19 cellular contexts compared by ENCODE assay signal in genomic region chr19:34319230-34319585, GRCh38. TPM values are rescaled to one million over a fixed set of nuclear protein-coding genes. Genes with fewer than 3 reads are reported as not detected.
A peak's percentile ranks its signal among the peaks of the same experiment; 100 is the strongest.
DNase-seq lines count a peak whose midpoint lies in the region; ATAC-seq, FAIRE-seq and TF ChIP-seq lines count a peak whose summit lies in the region.
"Had no signal": no experiment of that assay in that cellular context is flagged by ENCODE, and none has a peak within 500 bp of the region (broad histone marks: within the 10 kb centered on the region; RNA-seq: fewer than 3 reads in every experiment).

No MANE protein-coding gene starts in this region.

- peak; percentile 84 for FAIRE-seq in A549 (lab: Jason Lieb, UNC)
- FAIRE-seq: GM12892 had no signal

- no peak overlapping the region for H3K4me3 Mint-ChIP-seq in endothelial cell (ENCODE audit: unreplicated experiment)
- no peak overlapping the region for H3K4me3 Mint-ChIP-seq in nephron progenitor cell
- H3K4me3 Mint-ChIP-seq: activated naive CD8-positive, alpha-beta T cell treated with anti-CD3 and anti-CD28 coated beads for 36 hours; dendritic cell treated with granulocyte-macrophage colony-stimulating factor and Interleukin-4, amounts not matched to agents 40 ng/mL and 50 ng/mL, for 4 days had no signal

- no peaks in the 10 kb centered on the region for H3K9me3 ChIP-seq in A549
- no peaks in the 10 kb centered on the region for H3K9me3 ChIP-seq in WERI-Rb-1 (ENCODE audit: severe bottlenecking)
- H3K9me3 ChIP-seq: esophagus muscularis mucosa had no signal

- H3K36me3 Mint-ChIP-seq in endothelial cell (ENCODE audit: low read depth, unreplicated experiment) (peaks cover 26% of the 10 kb centered on the region), nephron progenitor cell (ENCODE audit: low read depth) (peaks cover 29% of the 10 kb centered on the region)

- WGBS in A549 (ENCODE audit: missing lambda C conversion rate): 89% methylated on average over 3 of the region's 3 CpGs

- TF ChIP-seq RAD21 in A549 (conservative IDR thresholded peaks at IDR 0.05 in 1 of 2, IDR thresholded peaks at IDR 0.05 in 1 of 2): no peak

- no peak overlapping the region for H3K4me2 ChIP-seq in A549

- no peak for TF ChIP-seq CTCF in A549 (IDR thresholded peaks at IDR 0.05)
- TF ChIP-seq CTCF in LNCaP clone FGC (IDR thresholded peaks at IDR 0.05; ENCODE audit: control insufficient read depth, extremely low read depth, insufficient read depth): no peak
- no peak for TF ChIP-seq CTCF in endothelial cell (IDR thresholded peaks at IDR 0.05; ENCODE audit: unreplicated experiment)
- TF ChIP-seq CTCF in nephron progenitor cell (IDR thresholded peaks at IDR 0.05): no peak
- TF ChIP-seq CTCF in WERI-Rb-1 (IDR thresholded peaks at IDR 0.05; ENCODE audit: low read depth, low read length): no peak

- POLR2A ChIA-PET in A549 (lab: Yijun Ruan, JAX): no interaction called here

- H3K27me3 Mint-ChIP-seq in endothelial cell (ENCODE audit: unreplicated experiment) (peaks cover 3% of the 10 kb centered on the region), nephron progenitor cell (ENCODE audit: low read depth, poor library complexity) (no peaks in the 10 kb centered on the region)
- H3K27me3 Mint-ChIP-seq: activated naive CD8-positive, alpha-beta T cell treated with anti-CD3 and anti-CD28 coated beads for 36 hours; naive B cell had no signal

- no peak for TF ChIP-seq POLR2A in A549 (IDR thresholded peaks at IDR 0.05; ENCODE audit: low read length)

- no peak for ATAC-seq in A549
- no peak for ATAC-seq in HG03457 (IDR thresholded peaks at IDR 0.05; ENCODE audit: unreplicated experiment)
- ATAC-seq: activated T-cell treated with anti-CD3 and anti-CD28 coated beads, Interleukin-2, amount 50 U/mL, for 72 hours had no signal

- H3K4me3 ChIP-seq in A549: no peak overlapping the region
- H3K4me3 ChIP-seq in LNCaP clone FGC (ENCODE audit: low read depth, low read length): no peak overlapping the region
- H3K4me3 ChIP-seq in WERI-Rb-1 (ENCODE audit: low read depth, low read length): no peak overlapping the region
- H3K4me3 ChIP-seq: esophagus muscularis mucosa had no signal

- peaks cover 29% of the 10 kb centered on the region for H3K36me3 ChIP-seq in WERI-Rb-1

- peaks cover 25% of the 10 kb centered on the region for H3K4me1 ChIP-seq in A549

- no peak for TF ChIP-seq EP300 in A549 (IDR thresholded peaks at IDR 0.05)

- H3K27ac ChIP-seq in A549: no peak overlapping the region
- no peak overlapping the region for H3K27ac ChIP-seq in WERI-Rb-1

- H3K4me1 Mint-ChIP-seq in endothelial cell (ENCODE audit: unreplicated experiment) (peaks cover 40% of the 10 kb centered on the region), nephron progenitor cell (peaks cover 43% of the 10 kb centered on the region)

- H3K9me3 Mint-ChIP-seq in endothelial cell (ENCODE audit: unreplicated experiment) (no peaks in the 10 kb centered on the region), nephron progenitor cell (no peaks in the 10 kb centered on the region)
- H3K9me3 Mint-ChIP-seq: activated naive CD8-positive, alpha-beta T cell treated with anti-CD3 and anti-CD28 coated beads for 36 hours; activated T-cell treated with anti-CD3 and anti-CD28 coated beads, Interleukin-2, amount 50 U/mL, for 72 hours; dendritic cell treated with granulocyte-macrophage colony-stimulating factor and Interleukin-4, amounts not matched to agents 40 ng/mL and 50 ng/mL, for 4 days; naive B cell had no signal

- no peaks in the 10 kb centered on the region for H3K27me3 ChIP-seq in WERI-Rb-1 (ENCODE audit: insufficient read depth, low read depth, severe bottlenecking)
- H3K27me3 ChIP-seq: esophagus muscularis mucosa had no signal

- DNase-seq in A549 (ENCODE audit: low read depth in 1 of 2, low spot score in 1 of 2): no peak
- peak; percentile 82 for DNase-seq in LNCaP clone FGC (ENCODE audit: low read depth)
- no peak for DNase-seq in endothelial cell (ENCODE audit: low spot score)
- no peak for DNase-seq in nephron progenitor cell
- no peak for DNase-seq in midbrain (lab: John Stamatoyannopoulos, UW)
- DNase-seq in hepatic stellate cell (ENCODE audit: low spot score): no peak
- no peak for DNase-seq in WERI-Rb-1
- DNase-seq: ACHN; activated CD4-positive, CD25-positive, alpha-beta regulatory T cell; activated naive CD8-positive, alpha-beta T cell treated with anti-CD3 and anti-CD28 coated beads for 36 hours; activated T-cell treated with anti-CD3 and anti-CD28 coated beads, Interleukin-2, amount 50 U/mL, for 72 hours; naive B cell; NCI-H1694; NCI-H748 treated with DMSO at 0.1 percent for 48 hours; T-helper 2 cell had no signal

- H3K27ac Mint-ChIP-seq in endothelial cell (ENCODE audit: unreplicated experiment) (peak overlapping the region; percentile 95), nephron progenitor cell (peak overlapping the region; percentile 25)
- H3K27ac Mint-ChIP-seq: dendritic cell treated with granulocyte-macrophage colony-stimulating factor and Interleukin-4, amounts not matched to agents 40 ng/mL and 50 ng/mL, for 4 days had no signal

- CTCF ChIA-PET in A549 (lab: Yijun Ruan, JAX): interaction anchor here (0.6 to 4.9 kb wide), 7 partner anchors 10 to 157 kb away, joined by 3 to 32 read pairs (median 4); no protein-coding TSS in a partner anchor

TF ChIP-seq in A549, 52 proteins besides CTCF, POLR2A, EP300 and RAD21:
- no peak for TF ChIP-seq PBX3 (IDR thresholded peaks at IDR 0.05)
- TF ChIP-seq RARB (CRISPR knock-in tag; IDR thresholded peaks at IDR 0.05): no peak
- TF ChIP-seq TFCP2L1 (CRISPR knock-in tag; IDR thresholded peaks at IDR 0.05): no peak
- TF ChIP-seq CBX2 (IDR thresholded peaks at IDR 0.05; ENCODE audit: borderline replicate concordance, low read depth): no peak
- TF ChIP-seq BHLHE40 (IDR thresholded peaks at IDR 0.05; ENCODE audit: low read depth, low read length): no peak
- TF ChIP-seq RFX5 (IDR thresholded peaks at IDR 0.05): no peak
- TF ChIP-seq TP53 (CRISPR knock-in tag; IDR thresholded peaks at IDR 0.05): no peak
- no peak for TF ChIP-seq MAFK (IDR thresholded peaks at IDR 0.05; ENCODE audit: partially characterized antibody)
- no peak for TF ChIP-seq EHMT2 (IDR thresholded peaks at IDR 0.05; ENCODE audit: low read depth)
- no peak for TF ChIP-seq ZSCAN20 (CRISPR knock-in tag; IDR thresholded peaks at IDR 0.05)
- no peak for TF ChIP-seq CHD4 (IDR thresholded peaks at IDR 0.05; ENCODE audit: borderline replicate concordance)
- TF ChIP-seq GATA3 (IDR thresholded peaks at IDR 0.05; ENCODE audit: borderline replicate concordance): no peak
- TF ChIP-seq CEBPB (IDR thresholded peaks at IDR 0.05): no peak
- TF ChIP-seq KDM5A (IDR thresholded peaks at IDR 0.05): no peak
- no peak for TF ChIP-seq SREBF2 (IDR thresholded peaks at IDR 0.05)
- no peak for TF ChIP-seq HDAC2 (IDR thresholded peaks at IDR 0.05)
- no peak for TF ChIP-seq HOXB13 (CRISPR knock-in tag; IDR thresholded peaks at IDR 0.05; ENCODE audit: low read depth)
- no peak for TF ChIP-seq MAX (IDR thresholded peaks at IDR 0.05)
- no peak for TF ChIP-seq FOXS1 (CRISPR knock-in tag; IDR thresholded peaks at IDR 0.05)
- no peak for TF ChIP-seq HOXA7 (CRISPR knock-in tag; IDR thresholded peaks at IDR 0.05)
TF ChIP-seq in A549: peak in this region for 0.

RNA-seq across cellular contexts. Expression of gene GPI, which starts 45.8 kb away (rescaled TPM):
- 443 and 565 TPM in 2 replicates for polyA plus RNA-seq in A549 (2011; rRNA removed)
- polyA plus RNA-seq in A549 (2012; cell fraction: cytosol; rRNA removed): 630 and 674 TPM in 2 replicates
- polyA plus RNA-seq in A549 (2012; cell fraction: nucleus; rRNA removed): 958 and 1,031 TPM in 2 replicates
- 548 to 579 TPM (median 555 TPM) in 3 replicates for polyA plus RNA-seq in A549 (2017; fragmentation: RNase III; extraction: RNeasy Plus Mini Kit Qiagen cat#74134 plus additional on column Dnase treatment)
- 992 and 1,185 TPM in 2 replicates for polyA minus RNA-seq in A549 (2011; rRNA and poly(A)+ RNA removed)
- total RNA-seq in endothelial cell (ENCODE audit: unreplicated experiment): 133 TPM
